In genomic region chr22:38569181-38569971, GRCh38 we compare ENCODE assay signal across 8 cellular contexts. TPM values are rescaled to one million over a fixed set of nuclear protein-coding genes. Genes with fewer than 3 reads are reported as not detected.
DNase-seq lines count a peak whose midpoint lies in the region; ATAC-seq and TF ChIP-seq lines count a peak whose summit lies in the region.

No MANE protein-coding gene starts in this region.

- DNase-seq in A673 (ENCODE audit: low spot score) (no peak), GM20000 (ENCODE audit: low spot score) (peak; percentile 11), psoas muscle (peak in 1 of 2 donors; percentile 15), HCEC 1CT (no peak), HT-29 (ENCODE audit: low spot score) (no peak), NCI-H1105 (lab: John Stamatoyannopoulos, UW) (no peak)
- DNase-seq in activated CD4-positive, alpha-beta T cell treated with anti-CD3 and anti-CD28 coated beads, Interleukin-2, amount 10 ng/mL, durations not matched to agents 24 days and 14 days: no peak

- no peak for TF ChIP-seq EP300 in gastroesophageal sphincter (IDR thresholded peaks at IDR 0.05)

- H3K27me3 Mint-ChIP-seq in activated CD4-positive, alpha-beta T cell treated with anti-CD3 and anti-CD28 coated beads, Interleukin-2, amount 10 ng/mL, durations not matched to agents 24 days and 14 days: peaks cover 3% of the 10 kb centered on the region

- H3K4me3 Mint-ChIP-seq in activated CD4-positive, alpha-beta T cell treated with anti-CD3 and anti-CD28 coated beads, Interleukin-2, amount 10 ng/mL, durations not matched to agents 24 days and 14 days: peak overlapping the region; percentile 94

- H3K36me3 ChIP-seq in A673 (ENCODE audit: insufficient read depth, low read length, poor library complexity, severe bottlenecking) (no peaks in the 10 kb centered on the region), gastroesophageal sphincter (no peaks in the 10 kb centered on the region), psoas muscle (ENCODE audit: insufficient read depth in 1 of 2, low read depth in 1 of 2) (no peaks in the 10 kb centered on the region)

- CTCF ChIA-PET in A673 (lab: Charles Lee): no interaction called here

- peaks cover 2% of the 10 kb centered on the region for H3K36me3 Mint-ChIP-seq in activated CD4-positive, alpha-beta T cell treated with anti-CD3 and anti-CD28 coated beads, Interleukin-2, amount 10 ng/mL, durations not matched to agents 24 days and 14 days (ENCODE audit: low read depth)

- no peak overlapping the region for H3K27ac ChIP-seq in A673 (ENCODE audit: low read depth, low read length, poor library complexity, severe bottlenecking)
- H3K27ac ChIP-seq in gastroesophageal sphincter: peak overlapping the region; percentile 16 to 93 (median 90)
- no peak overlapping the region for H3K27ac ChIP-seq in psoas muscle

- peak overlapping the region; percentile 92 for H3K27ac Mint-ChIP-seq in activated CD4-positive, alpha-beta T cell treated with anti-CD3 and anti-CD28 coated beads, Interleukin-2, amount 10 ng/mL, durations not matched to agents 24 days and 14 days

- H3K9me3 Mint-ChIP-seq in activated CD4-positive, alpha-beta T cell treated with anti-CD3 and anti-CD28 coated beads, Interleukin-2, amount 10 ng/mL, durations not matched to agents 24 days and 14 days: no peaks in the 10 kb centered on the region

- H3K4me3 ChIP-seq in A673 (ENCODE audit: low read depth, low read length, poor library complexity, severe bottlenecking): peak overlapping the region; percentile 33
- peak overlapping the region; percentile 70 to 71 for H3K4me3 ChIP-seq in gastroesophageal sphincter
- peak overlapping the region; percentile 78 for H3K4me3 ChIP-seq in psoas muscle

- peak; percentile 6 for ATAC-seq in gastroesophageal sphincter
- peak in 3 of 4 donors; percentile 1 to 12 (median 6) for ATAC-seq in psoas muscle

- H3K4me1 ChIP-seq in A673 (ENCODE audit: insufficient read depth, low read length, poor library complexity, severe bottlenecking): peaks cover 11% of the 10 kb centered on the region
- peaks cover 0 to 30% (median 3%) of the 10 kb centered on the region in 3 donors for H3K4me1 ChIP-seq in gastroesophageal sphincter
- peaks cover 9% of the 10 kb centered on the region for H3K4me1 ChIP-seq in psoas muscle

- TF ChIP-seq POLR2A in gastroesophageal sphincter (IDR thresholded peaks at IDR 0.05): no peak

- TF ChIP-seq CTCF in A673 (conservative IDR thresholded peaks at IDR 0.05; ENCODE audit: low read depth, low read length) (no peak), GM20000 (IDR thresholded peaks at IDR 0.05; ENCODE audit: extremely low read depth, missing control alignments) (no peak), gastroesophageal sphincter (IDR thresholded peaks at IDR 0.05) (no peak), psoas muscle (IDR thresholded peaks at IDR 0.05) (no peak)

- H3K4me1 Mint-ChIP-seq in activated CD4-positive, alpha-beta T cell treated with anti-CD3 and anti-CD28 coated beads, Interleukin-2, amount 10 ng/mL, durations not matched to agents 24 days and 14 days: peaks cover 22% of the 10 kb centered on the region

- H3K9me3 ChIP-seq in A673 (ENCODE audit: low read depth, low read length, poor library complexity, severe bottlenecking) (no peaks in the 10 kb centered on the region), gastroesophageal sphincter (no peaks in the 10 kb centered on the region), psoas muscle (no peaks in the 10 kb centered on the region)

- intact Hi-C loops in A673 (cut with micrococcal nuclease; ENCODE audit: unreplicated experiment) (no loop called here), psoas muscle (cut with DNase I) (loop anchor here in 1 of 2 donors (5.0 kb wide), 1 partner anchor 62 kb away; the partner anchor contains the start of gene DDX17)
- intact Hi-C loops in activated CD4-positive, alpha-beta T cell treated with anti-CD3 and anti-CD28 coated beads, Interleukin-2, amount 10 ng/mL, durations not matched to agents 24 days and 14 days (cut with micrococcal nuclease): no loop called here

- H3K27me3 ChIP-seq in A673 (replicated peaks; ENCODE audit: insufficient read depth, low read depth, low read length, poor library complexity) (no peaks in the 10 kb centered on the region), gastroesophageal sphincter (no peaks in the 10 kb centered on the region), psoas muscle (ENCODE audit: insufficient read depth in 3 of 3, low read length in 2 of 3) (no peaks in the 10 kb centered on the region)

- 41 to 47% methylated on average over 4 to 15 of the region's 32 CpGs for WGBS in gastroesophageal sphincter (ENCODE audit: low coverage in 1 of 2), 2 donors
- 29 to 43% (median 36%) methylated on average over 32 of the region's 32 CpGs for WGBS in psoas muscle, 3 donors

- BruUV-seq in A673 (replicated peaks; lab: Mats Ljungman, UMichigan): TSS peak; percentile 84

- POLR2A ChIA-PET in A673 (lab: Charles Lee; ENCODE audit: low non-redundant PET): no interaction called here

RNA-seq across cellular contexts. Expression of gene DMC1, which starts 0.6 kb away (rescaled TPM):
- total RNA-seq in A673 (2021) (1.7 and 2.3 TPM in 2 replicates), gastroesophageal sphincter (1 to 10 TPM; 1.7 to 5.0 (median 2.2) TPM), psoas muscle (under 1 TPM; 0.22 to 0.54 (median 0.43) TPM)
- total RNA-seq in activated CD4-positive, alpha-beta T cell treated with anti-CD3 and anti-CD28 coated beads, Interleukin-2, amount 10 ng/mL, durations not matched to agents 24 days and 14 days: 14.2 and 14.3 TPM in 2 replicates
- under 1 TPM; 0.09 to 0.91 (median 0.12) TPM for polyA plus RNA-seq in psoas muscle
- not detected in 2 replicates for total RNA-seq in HT-29 (2014; rRNA removed; shearing (Covaris generic))

Comparison
In these comparisons a context has a peak if more than half of its experiments do, and no peak if none do; other contexts are left out.
1. H3K27ac ChIP-seq: peak in gastroesophageal sphincter (4 of 4); none in A673 (single experiment) and psoas muscle (single experiment).
2. Peak in every context shown above with its lines, with median percentiles within 50 percentile points of each other: H3K4me3 ChIP-seq.